Comparison of ENCODE assay signal across 1 cellular context in the genomic region with DNA sequence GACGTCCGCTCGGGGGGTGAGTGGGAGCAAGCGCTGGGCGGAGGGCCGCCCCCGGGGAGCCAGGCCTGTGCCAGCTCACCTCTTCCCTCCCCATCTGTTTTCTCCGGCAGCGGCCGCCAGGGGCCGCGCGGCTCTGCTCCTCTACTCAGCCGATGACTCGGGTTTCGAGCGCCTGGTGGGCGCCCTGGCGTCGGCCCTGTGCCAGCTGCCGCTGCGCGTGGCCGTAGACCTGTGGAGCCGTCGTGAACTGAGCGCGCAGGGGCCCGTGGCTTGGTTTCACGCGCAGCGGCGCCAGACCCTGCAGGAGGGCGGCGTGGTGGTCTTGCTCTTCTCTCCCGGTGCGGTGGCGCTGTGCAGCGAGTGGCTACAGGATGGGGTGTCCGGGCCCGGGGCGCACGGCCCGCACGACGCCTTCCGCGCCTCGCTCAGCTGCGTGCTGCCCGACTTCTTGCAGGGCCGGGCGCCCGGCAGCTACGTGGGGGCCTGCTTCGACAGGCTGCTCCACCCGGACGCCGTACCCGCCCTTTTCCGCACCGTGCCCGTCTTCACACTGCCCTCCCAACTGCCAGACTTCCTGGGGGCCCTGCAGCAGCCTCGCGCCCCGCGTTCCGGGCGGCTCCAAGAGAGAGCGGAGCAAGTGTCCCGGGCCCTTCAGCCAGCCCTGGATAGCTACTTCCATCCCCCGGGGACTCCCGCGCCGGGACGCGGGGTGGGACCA.
TF ChIP-seq lines count a peak whose summit lies in the region.

No MANE protein-coding gene starts in this region.

TF ChIP-seq in HepG2, 621 proteins besides CTCF, POLR2A, EP300 and RAD21 (continued from another document and continues in another):
- TF ChIP-seq LRRFIP1 (CRISPR knock-in tag; conservative IDR thresholded peaks at IDR 0.05) = no peak
- no peak for TF ChIP-seq PHF20 (CRISPR knock-in tag; IDR thresholded peaks at IDR 0.05)
- no peak; the same call in 1 of the 2 replicates for TF ChIP-seq GPN1 (CRISPR knock-in tag; IDR thresholded peaks at IDR 0.05; ENCODE audit: borderline replicate concordance)
- no peak for TF ChIP-seq CREB1 (IDR thresholded peaks at IDR 0.05)
- no peak for TF ChIP-seq CREB1 (CRISPR knock-in tag; IDR thresholded peaks at IDR 0.05)
- no peak for TF ChIP-seq ZNF124 (CRISPR knock-in tag; IDR thresholded peaks at IDR 0.05)
- TF ChIP-seq HIVEP1 (CRISPR knock-in tag; IDR thresholded peaks at IDR 0.05) = peak; percentile 72
- 0 out of 2 replicates have a peak, but pooled peaks have one; percentile 1 for TF ChIP-seq ZNF510 (CRISPR knock-in tag; IDR thresholded peaks at IDR 0.05; ENCODE audit: low read depth)
- TF ChIP-seq ZBTB43 (CRISPR knock-in tag; conservative IDR thresholded peaks at IDR 0.05) = peak; percentile 43
- peak; percentile 19; the same call in 1 of the 2 replicates for TF ChIP-seq ZNF256 (CRISPR knock-in tag; conservative IDR thresholded peaks at IDR 0.05)
- TF ChIP-seq CC2D1A (CRISPR knock-in tag; IDR thresholded peaks at IDR 0.05) = peak; percentile 27; the same call in 1 of the 2 replicates
- 0 out of 2 replicates have a peak, but pooled peaks have one; percentile 45 for TF ChIP-seq MTF1 (CRISPR knock-in tag; IDR thresholded peaks at IDR 0.05)
- TF ChIP-seq TFDP1 (CRISPR knock-in tag; IDR thresholded peaks at IDR 0.05; ENCODE audit: borderline replicate concordance) = peak; percentile 45; the same call in 1 of the 2 replicates
- TF ChIP-seq SOX13 (IDR thresholded peaks at IDR 0.05) = no peak
- TF ChIP-seq SOX13 (CRISPR knock-in tag; conservative IDR thresholded peaks at IDR 0.05 in 1 of 2, IDR thresholded peaks at IDR 0.05 in 1 of 2) = 0 out of 4 replicates have a peak, but pooled peaks of 1 of the 2 experiments have one; percentile 16
- TF ChIP-seq AGO1 (IDR thresholded peaks at IDR 0.05; ENCODE audit: low read depth, low read length, poor library complexity, severe bottlenecking) = no peak
- TF ChIP-seq TMF1 (CRISPR knock-in tag; IDR thresholded peaks at IDR 0.05; ENCODE audit: low read depth) = 0 out of 2 replicates have a peak, but pooled peaks have one; percentile 8
- peak; percentile 90 for TF ChIP-seq XRCC5 (optimal IDR thresholded peaks at IDR 0.05; ENCODE audit: low read length)
- TF ChIP-seq TBX2 (CRISPR knock-in tag; IDR thresholded peaks at IDR 0.05; ENCODE audit: borderline replicate concordance) = peak; percentile 49; the same call in 1 of the 2 replicates
- TF ChIP-seq ZMYM3 (CRISPR knock-in tag; IDR thresholded peaks at IDR 0.05) = 0 out of 2 replicates have a peak, but pooled peaks have one; percentile 23
- TF ChIP-seq ZNF577 (CRISPR knock-in tag; IDR thresholded peaks at IDR 0.05; ENCODE audit: borderline replicate concordance, low read depth) = no peak
- peak; percentile 45; the same call in 1 of the 2 replicates for TF ChIP-seq TFAP4 (IDR thresholded peaks at IDR 0.05; ENCODE audit: borderline replicate concordance, low read depth)
- no peak for TF ChIP-seq ZNF878 (CRISPR knock-in tag; IDR thresholded peaks at IDR 0.05)
- TF ChIP-seq RBAK (CRISPR knock-in tag; IDR thresholded peaks at IDR 0.05) = no peak
- TF ChIP-seq HBP1 (CRISPR knock-in tag; IDR thresholded peaks at IDR 0.05; ENCODE audit: low read depth) = no peak; the same call in 1 of the 2 replicates
- 0 out of 2 replicates have a peak, but pooled peaks have one; percentile 3 for TF ChIP-seq ETV5 (CRISPR knock-in tag; IDR thresholded peaks at IDR 0.05; ENCODE audit: borderline replicate concordance)
- TF ChIP-seq, protein P1, sequence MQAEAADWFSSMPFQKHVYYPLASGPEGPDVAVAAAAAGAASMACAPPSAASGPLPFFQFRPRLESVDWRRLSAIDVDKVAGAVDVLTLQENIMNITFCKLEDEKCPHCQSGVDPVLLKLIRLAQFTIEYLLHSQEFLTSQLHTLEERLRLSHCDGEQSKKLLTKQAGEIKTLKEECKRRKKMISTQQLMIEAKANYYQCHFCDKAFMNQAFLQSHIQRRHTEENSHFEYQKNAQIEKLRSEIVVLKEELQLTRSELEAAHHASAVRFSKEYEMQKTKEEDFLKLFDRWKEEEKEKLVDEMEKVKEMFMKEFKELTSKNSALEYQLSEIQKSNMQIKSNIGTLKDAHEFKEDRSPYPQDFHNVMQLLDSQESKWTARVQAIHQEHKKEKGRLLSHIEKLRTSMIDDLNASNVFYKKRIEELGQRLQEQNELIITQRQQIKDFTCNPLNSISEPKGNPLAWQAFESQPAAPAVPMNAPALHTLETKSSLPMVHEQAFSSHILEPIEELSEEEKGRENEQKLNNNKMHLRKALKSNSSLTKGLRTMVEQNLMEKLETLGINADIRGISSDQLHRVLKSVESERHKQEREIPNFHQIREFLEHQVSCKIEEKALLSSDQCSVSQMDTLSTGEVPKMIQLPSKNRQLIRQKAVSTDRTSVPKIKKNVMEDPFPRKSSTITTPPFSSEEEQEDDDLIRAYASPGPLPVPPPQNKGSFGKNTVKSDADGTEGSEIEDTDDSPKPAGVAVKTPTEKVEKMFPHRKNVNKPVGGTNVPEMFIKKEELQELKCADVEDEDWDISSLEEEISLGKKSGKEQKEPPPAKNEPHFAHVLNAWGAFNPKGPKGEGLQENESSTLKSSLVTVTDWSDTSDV (CRISPR knock-in tag; IDR thresholded peaks at IDR 0.05) = no peak; the same call in 1 of the 2 replicates
- no peak; the same call in none of the 2 replicates for TF ChIP-seq ZBTB26 (CRISPR knock-in tag; IDR thresholded peaks at IDR 0.05; ENCODE audit: borderline replicate concordance)
- no peak; the same call in 1 of the 2 replicates for TF ChIP-seq HOXD1 (CRISPR knock-in tag; IDR thresholded peaks at IDR 0.05)
- peak; percentile 63; the same call in 1 of the 2 replicates for TF ChIP-seq ELF4 (CRISPR knock-in tag; IDR thresholded peaks at IDR 0.05; ENCODE audit: borderline replicate concordance)
- TF ChIP-seq TOE1 (CRISPR knock-in tag; IDR thresholded peaks at IDR 0.05) = 0 out of 2 replicates have a peak, but pooled peaks have one; percentile 42
- peak; percentile 46; the same call in 1 of the 2 replicates for TF ChIP-seq ZMYM4 (CRISPR knock-in tag; IDR thresholded peaks at IDR 0.05)
- no peak for TF ChIP-seq ATM (IDR thresholded peaks at IDR 0.05; ENCODE audit: borderline replicate concordance)
- TF ChIP-seq ZNF33B (CRISPR knock-in tag; IDR thresholded peaks at IDR 0.05) = no peak
- TF ChIP-seq CEBPG (CRISPR knock-in tag; IDR thresholded peaks at IDR 0.05) = no peak
- TF ChIP-seq NFE2 (CRISPR knock-in tag; IDR thresholded peaks at IDR 0.05) = no peak
- TF ChIP-seq NFKB2 (CRISPR knock-in tag; IDR thresholded peaks at IDR 0.05; ENCODE audit: borderline replicate concordance) = no peak
- peak; percentile 41; the same call in 1 of the 2 replicates for TF ChIP-seq ZNF317 (CRISPR knock-in tag; IDR thresholded peaks at IDR 0.05)
- TF ChIP-seq ZNF362 (CRISPR knock-in tag; IDR thresholded peaks at IDR 0.05; ENCODE audit: borderline replicate concordance) = no peak
- no peak for TF ChIP-seq ADNP (CRISPR knock-in tag; IDR thresholded peaks at IDR 0.05)
- TF ChIP-seq SMAD9 (CRISPR knock-in tag; IDR thresholded peaks at IDR 0.05) = no peak
- TF ChIP-seq KMT2B (CRISPR knock-in tag; IDR thresholded peaks at IDR 0.05) = no peak; the same call in 1 of the 2 replicates
- TF ChIP-seq HNF1A (IDR thresholded peaks at IDR 0.05; ENCODE audit: low read depth) = no peak
- no peak; the same call in none of the 2 replicates for TF ChIP-seq HNF1A (CRISPR knock-in tag; IDR thresholded peaks at IDR 0.05; ENCODE audit: borderline replicate concordance)
- no peak for TF ChIP-seq MLLT10 (CRISPR knock-in tag; IDR thresholded peaks at IDR 0.05)
